ENCODE assay signal across 12 cellular contexts in the genomic region with DNA sequence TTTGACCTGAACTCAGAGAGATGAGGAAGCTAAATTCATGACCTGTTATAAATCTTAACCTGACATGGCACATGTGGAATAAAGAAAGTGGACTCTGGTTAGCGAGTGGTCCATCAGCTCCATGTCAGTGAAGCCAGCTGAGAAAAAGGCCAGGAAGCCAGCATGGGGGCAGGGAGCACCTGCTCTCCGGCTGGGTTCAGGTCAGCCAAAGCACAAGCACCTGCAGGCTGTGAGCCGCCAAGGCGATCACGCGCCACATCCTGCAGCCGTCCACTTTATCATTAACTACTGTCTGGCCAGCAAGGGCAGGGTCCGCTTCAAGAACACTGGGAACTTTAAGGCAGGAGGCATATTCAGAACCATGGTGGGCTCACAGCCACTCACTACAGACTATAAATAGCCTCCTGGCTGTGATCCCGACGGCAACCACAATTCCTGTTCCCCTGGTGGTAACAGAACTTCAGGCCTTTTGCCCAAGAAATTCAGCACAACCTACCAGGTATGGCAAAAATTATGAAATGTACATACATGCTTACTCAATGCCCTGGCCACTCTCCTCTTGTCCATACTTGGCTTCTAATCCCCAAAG. TPM values are rescaled to one million over a fixed set of nuclear protein-coding genes. Genes with fewer than 3 reads are reported as not detected.
A peak's percentile ranks its signal among the peaks of the same experiment; 100 is the strongest.
DNase-seq lines count a peak whose midpoint lies in the region; ATAC-seq and TF ChIP-seq lines count a peak whose summit lies in the region.
"Had no signal": no experiment of that assay in that cellular context is flagged by ENCODE, and none has a peak within 500 bp of the region (broad histone marks: within the 10 kb centered on the region; RNA-seq: fewer than 3 reads in every experiment).

No MANE protein-coding gene starts in this region.

- no peak overlapping the region for H3K9ac ChIP-seq in stomach smooth muscle (ENCODE audit: low read length in 2 of 2)

- H3K4me1 ChIP-seq in breast epithelium (peaks cover 0 to 27% of the 10 kb centered on the region in 2 donors), stomach smooth muscle (ENCODE audit: control insufficient read depth, insufficient read depth, low read length) (peaks cover 24% of the 10 kb centered on the region)
- peaks cover 0 to 17% of the 10 kb centered on the region in 2 donors for H3K4me1 ChIP-seq in naive thymus-derived CD4-positive, alpha-beta T cell (ENCODE audit: control insufficient read depth in 2 of 2, insufficient read depth in 2 of 2, low read length in 2 of 2)

- no peaks in the 10 kb centered on the region for H3K27me3 Mint-ChIP-seq in naive thymus-derived CD4-positive, alpha-beta T cell
- H3K27me3 Mint-ChIP-seq in T-helper 2 cell treated with Interferon-gamma antibody and Interleukin-4, amounts not matched to agents 5 μg/mL and 100 μg/mL, for 36 hours (ENCODE audit: low read depth): no peaks in the 10 kb centered on the region
- H3K27me3 Mint-ChIP-seq: stimulated activated memory B cell treated with anti-CD40 and anti-IgM and Interleukin-4, amounts not matched to agents 10 μg/mL and 1 μg/mL and 100 μg/mL, for 72 hours had no signal

- peak; percentile 7 for DNase-seq in NCI-H1694 treated with DMSO at 0.1 percent for 48 hours (lab: John Stamatoyannopoulos, UW)
- no peak for DNase-seq in breast epithelium (ENCODE audit: low spot score in 2 of 2)
- DNase-seq in kidney tubule cell (ENCODE audit: low spot score): peak; percentile 80
- no peak for DNase-seq in naive thymus-derived CD4-positive, alpha-beta T cell
- no peak for DNase-seq in T-helper 2 cell treated with Interferon-gamma antibody and Interleukin-4, amounts not matched to agents 5 μg/mL and 100 μg/mL, for 36 hours (ENCODE audit: low spot score)
- DNase-seq in midbrain (lab: John Stamatoyannopoulos, UW): no peak
- DNase-seq: activated T-cell treated with anti-CD3 and anti-CD28 coated beads for 4 hours, DND-41 had no signal

- peak overlapping the region; percentile 56 for H3K27ac ChIP-seq in breast epithelium
- peak overlapping the region; percentile 7 for H3K27ac ChIP-seq in stomach smooth muscle (ENCODE audit: low read length)
- H3K27ac ChIP-seq in naive thymus-derived CD4-positive, alpha-beta T cell (ENCODE audit: low read depth, low read length): no peak overlapping the region
- H3K27ac ChIP-seq: skin epidermis had no signal

- peak overlapping the region in 1 of 9 donors; percentile 12 for H3K27ac Mint-ChIP-seq in naive thymus-derived CD4-positive, alpha-beta T cell
- no peak overlapping the region for H3K27ac Mint-ChIP-seq in T-helper 2 cell treated with Interferon-gamma antibody and Interleukin-4, amounts not matched to agents 5 μg/mL and 100 μg/mL, for 36 hours
- H3K27ac Mint-ChIP-seq: stimulated activated memory B cell treated with anti-CD40 and anti-IgM and Interleukin-4, amounts not matched to agents 10 μg/mL and 1 μg/mL and 100 μg/mL, for 72 hours had no signal

- H3K4me3 ChIP-seq in breast epithelium: no peak overlapping the region
- peak overlapping the region in 1 of 2 donors; percentile 47 for H3K4me3 ChIP-seq in stomach smooth muscle (ENCODE audit: low read length in 2 of 2)
- H3K4me3 ChIP-seq in naive thymus-derived CD4-positive, alpha-beta T cell (ENCODE audit: low read length): no peak overlapping the region
- H3K4me3 ChIP-seq: skin epidermis had no signal

- no peak for TF ChIP-seq CTCF in breast epithelium (IDR thresholded peaks at IDR 0.05)

- H3K9me3 Mint-ChIP-seq in naive thymus-derived CD4-positive, alpha-beta T cell: peaks cover 0 to 4% (median 0%) of the 10 kb centered on the region in 11 donors
- H3K9me3 Mint-ChIP-seq in T-helper 2 cell treated with Interferon-gamma antibody and Interleukin-4, amounts not matched to agents 5 μg/mL and 100 μg/mL, for 36 hours: no peaks in the 10 kb centered on the region
- H3K9me3 Mint-ChIP-seq: stimulated activated memory B cell treated with anti-CD40 and anti-IgM and Interleukin-4, amounts not matched to agents 10 μg/mL and 1 μg/mL and 100 μg/mL, for 72 hours had no signal

- no peaks in the 10 kb centered on the region for H3K9me3 ChIP-seq in breast epithelium
- no peaks in the 10 kb centered on the region for H3K9me3 ChIP-seq in stomach smooth muscle (ENCODE audit: control insufficient read depth in 2 of 2, low read length in 2 of 2)
- H3K9me3 ChIP-seq in naive thymus-derived CD4-positive, alpha-beta T cell (ENCODE audit: control insufficient read depth in 2 of 3, low read length in 3 of 3): no peaks in the 10 kb centered on the region

- no peaks in the 10 kb centered on the region for H3K27me3 ChIP-seq in breast epithelium
- no peaks in the 10 kb centered on the region for H3K27me3 ChIP-seq in stomach smooth muscle (ENCODE audit: control insufficient read depth in 1 of 2, insufficient read depth in 2 of 2, low read length in 2 of 2)
- no peaks in the 10 kb centered on the region for H3K27me3 ChIP-seq in naive thymus-derived CD4-positive, alpha-beta T cell (ENCODE audit: control insufficient read depth in 2 of 2, insufficient read depth in 2 of 2, low read length in 2 of 2)

- no peak overlapping the region for H3K4me3 Mint-ChIP-seq in naive thymus-derived CD4-positive, alpha-beta T cell
- no peak overlapping the region for H3K4me3 Mint-ChIP-seq in T-helper 2 cell treated with Interferon-gamma antibody and Interleukin-4, amounts not matched to agents 5 μg/mL and 100 μg/mL, for 36 hours
- H3K4me3 Mint-ChIP-seq: stimulated activated memory B cell treated with anti-CD40 and anti-IgM and Interleukin-4, amounts not matched to agents 10 μg/mL and 1 μg/mL and 100 μg/mL, for 72 hours had no signal

- ATAC-seq in HG03354 (IDR thresholded peaks at IDR 0.05; ENCODE audit: poor library complexity, severe bottlenecking, unreplicated experiment): no peak
- no peak for ATAC-seq in naive thymus-derived CD4-positive, alpha-beta T cell
- ATAC-seq: stimulated activated memory B cell treated with anti-CD40 and anti-IgM and Interleukin-4, amounts not matched to agents 10 μg/mL and 1 μg/mL and 100 μg/mL, for 72 hours had no signal

- TF ChIP-seq POLR2A in breast epithelium (IDR thresholded peaks at IDR 0.05): no peak

- peaks cover 7 to 37% (median 21%) of the 10 kb centered on the region in 5 donors for H3K36me3 Mint-ChIP-seq in naive thymus-derived CD4-positive, alpha-beta T cell
- peaks cover 24% of the 10 kb centered on the region for H3K36me3 Mint-ChIP-seq in T-helper 2 cell treated with Interferon-gamma antibody and Interleukin-4, amounts not matched to agents 5 μg/mL and 100 μg/mL, for 36 hours (ENCODE audit: low read depth)

- intact Hi-C loops in breast epithelium (cut with DNase I; ENCODE audit: low total_unique reads): no loop called here
- intact Hi-C loops in naive thymus-derived CD4-positive, alpha-beta T cell (cut with micrococcal nuclease): no loop called here

- POLR2A ChIA-PET in naive thymus-derived CD4-positive, alpha-beta T cell (lab: Charles Lee): no interaction called here

- H3K36me3 ChIP-seq in breast epithelium (no peaks in the 10 kb centered on the region), stomach smooth muscle (ENCODE audit: control insufficient read depth in 2 of 2, insufficient read depth in 2 of 2, low read length in 2 of 2) (no peaks in the 10 kb centered on the region)
- no peaks in the 10 kb centered on the region for H3K36me3 ChIP-seq in naive thymus-derived CD4-positive, alpha-beta T cell (ENCODE audit: control insufficient read depth in 2 of 3, insufficient read depth in 3 of 3, low read length in 3 of 3)

- peaks cover 26 to 63% (median 54%) of the 10 kb centered on the region in 7 donors for H3K4me1 Mint-ChIP-seq in naive thymus-derived CD4-positive, alpha-beta T cell
- peaks cover 36% of the 10 kb centered on the region for H3K4me1 Mint-ChIP-seq in T-helper 2 cell treated with Interferon-gamma antibody and Interleukin-4, amounts not matched to agents 5 μg/mL and 100 μg/mL, for 36 hours (ENCODE audit: low read depth)

- CTCF ChIA-PET in naive thymus-derived CD4-positive, alpha-beta T cell (lab: Charles Lee): no interaction called here

RNA-seq across cellular contexts. Expression of gene ACVR1, which starts 35.5 kb away (rescaled TPM):
- total RNA-seq in breast epithelium: 10 to 100 TPM; 31.5 to 45.4 (median 32.8) TPM
- 10 to 100 TPM; 13.3 to 42.0 (median 20.6) TPM for total RNA-seq in naive thymus-derived CD4-positive, alpha-beta T cell
- 1 to 10 TPM; 6.0 to 7.1 TPM for polyA plus RNA-seq in naive thymus-derived CD4-positive, alpha-beta T cell

Comparison
In these comparisons a context has a peak if more than half of its experiments do, and no peak if none do; other contexts are left out.
1. DNase-seq: peak in NCI-H1694 treated with DMSO at 0.1 percent for 48 hours (single experiment) and kidney tubule cell (single experiment); none in breast epithelium (0 of 2), naive thymus-derived CD4-positive, alpha-beta T cell (0 of 9), T-helper 2 cell treated with Interferon-gamma antibody and Interleukin-4, amounts not matched to agents 5 μg/mL and 100 μg/mL, for 36 hours (single experiment) and midbrain (single experiment).